In genomic region chr13:98835156-98835555, GRCh38 we compare ENCODE assay signal across 20 cellular contexts.
DNase-seq lines count a peak whose midpoint lies in the region; FAIRE-seq and TF ChIP-seq lines count a peak whose summit lies in the region.
"Had no signal": no experiment of that assay in that cellular context is flagged by ENCODE, and none has a peak within 500 bp of the region (broad histone marks: within the 10 kb centered on the region; RNA-seq: fewer than 3 reads in every experiment).

No MANE protein-coding gene starts in this region.

- H3K4me1 Mint-ChIP-seq in brain = peaks cover 30% of the 10 kb centered on the region
- H3K4me1 Mint-ChIP-seq: T-cell had no signal

- H3K27me3 Mint-ChIP-seq in brain = no peaks in the 10 kb centered on the region
- H3K27me3 Mint-ChIP-seq: T-cell had no signal

- no peaks in the 10 kb centered on the region for H3K9me3 Mint-ChIP-seq in brain
- H3K9me3 Mint-ChIP-seq: CD8-positive, alpha-beta T cell; H9; T-cell had no signal

- H3K4me3 Mint-ChIP-seq in brain = no peak overlapping the region
- H3K4me3 Mint-ChIP-seq: CD8-positive, alpha-beta T cell; H9; T-cell had no signal

- H3K27me3 ChIP-seq in tibial artery = no peaks in the 10 kb centered on the region
- H3K27me3 ChIP-seq: BLaER1 treated with 17β-estradiol and CSF1 and Interleukin-3, amounts not matched to agents 10 nM and 100 nM had no signal

- H3K4me1 ChIP-seq in tibial artery = peaks cover 0 to 8% (median 4%) of the 10 kb centered on the region in 4 donors
- H3K4me1 ChIP-seq: BLaER1 treated with 17β-estradiol and CSF1 and Interleukin-3, amounts not matched to agents 10 nM and 100 nM had no signal

- peak overlapping the region; percentile 11 to 53 (median 35) for H3K27ac Mint-ChIP-seq in brain
- H3K27ac Mint-ChIP-seq: CD8-positive, alpha-beta T cell; H9; T-cell had no signal

- peaks cover 17 to 39% (median 38%) of the 10 kb centered on the region in 3 donors for H3K36me3 ChIP-seq in tibial artery
- H3K36me3 ChIP-seq: BLaER1 treated with 17β-estradiol and CSF1 and Interleukin-3, amounts not matched to agents 10 nM and 100 nM had no signal

- H3K4me3 ChIP-seq in tibial artery = no peak overlapping the region
- H3K4me3 ChIP-seq: BLaER1 treated with 17β-estradiol and CSF1 and Interleukin-3, amounts not matched to agents 10 nM and 100 nM; GM12878; SK-N-MC had no signal

- H3K36me3 Mint-ChIP-seq in brain = peaks cover 16% of the 10 kb centered on the region

- no peak overlapping the region for H3K27ac ChIP-seq in tibial artery
- H3K27ac ChIP-seq: BLaER1 treated with 17β-estradiol and CSF1 and Interleukin-3, amounts not matched to agents 10 nM and 100 nM; SK-N-MC had no signal

- no peaks in the 10 kb centered on the region for H3K9me3 ChIP-seq in tibial artery
- H3K9me3 ChIP-seq: BLaER1 treated with 17β-estradiol and CSF1 and Interleukin-3, amounts not matched to agents 10 nM and 100 nM had no signal

- TF ChIP-seq CTCF in brain (conservative IDR thresholded peaks at IDR 0.05) = no peak
- TF ChIP-seq CTCF in tibial artery (IDR thresholded peaks at IDR 0.05) = no peak
- no peak for TF ChIP-seq CTCF in D721Med (IDR thresholded peaks at IDR 0.05; ENCODE audit: insufficient read depth, missing control alignments)

- no peak for FAIRE-seq in D721Med (lab: Jason Lieb, UNC)
- FAIRE-seq: GM12878 had no signal

- peak; percentile 25 for DNase-seq in NCI-H345 (lab: John Stamatoyannopoulos, UW)
- no peak for DNase-seq in NCI-H345 treated with DMSO at 0.1 percent for 48 hours (lab: John Stamatoyannopoulos, UW; ENCODE audit: unreplicated experiment)
- peak; percentile 36 for DNase-seq in DMS79 (lab: John Stamatoyannopoulos, UW)
- peak; percentile 88 for DNase-seq in NCI-H146 (lab: John Stamatoyannopoulos, UW)
- DNase-seq in stimulated activated CD4-positive, alpha-beta T cell treated with anti-CD3 and anti-CD28 coated beads, Interleukin-4, amount 100 ng/mL, for 4 hours = no peak
- DNase-seq in tibial artery = no peak
- no peak for DNase-seq in D721Med (ENCODE audit: insufficient read length, low spot score)
- DNase-seq: CD8-positive, alpha-beta T cell; EL; H9; NCI-H1436; NCI-H2029 treated with DMSO at 0.1 percent for 48 hours; NCI-H2227 treated with DMSO at 0.1 percent for 48 hours; NCI-H748 treated with DMSO at 0.1 percent for 48 hours; SHP77; T-cell had no signal

- intact Hi-C loops in tibial artery (cut with DNase I; ENCODE audit: low total_unique reads) = no loop called here

Comparison
In these comparisons a context has a peak if more than half of its experiments do, and no peak if none do; other contexts are left out.
1. DNase-seq: peak in NCI-H345 (single experiment), DMS79 (single experiment) and NCI-H146 (single experiment); none in NCI-H345 treated with DMSO at 0.1 percent for 48 hours (single experiment), stimulated activated CD4-positive, alpha-beta T cell treated with anti-CD3 and anti-CD28 coated beads, Interleukin-4, amount 100 ng/mL, for 4 hours (0 of 2), tibial artery (0 of 2) and D721Med (single experiment).